8 cellular contexts compared by ENCODE assay signal in genomic region chr2:88170472-88170892, GRCh38. TPM values are rescaled to one million over a fixed set of nuclear protein-coding genes. Genes with fewer than 3 reads are reported as not detected.
A peak's percentile ranks its signal among the peaks of the same experiment; 100 is the strongest.
DNase-seq lines count a peak whose midpoint lies in the region; ATAC-seq, FAIRE-seq and TF ChIP-seq lines count a peak whose summit lies in the region.

No MANE protein-coding gene starts in this region.

- peak overlapping the region; percentile 66 to 80 (median 72) for H3K4me3 ChIP-seq in liver (ENCODE audit: low read depth in 1 of 3, low read length in 3 of 3)
- no peak overlapping the region for H3K4me3 ChIP-seq in HepG2 (replicated peaks in 1 of 3; ENCODE audit: insufficient read depth in 1 of 3, low read depth in 2 of 3, low read length in 3 of 3)
- H3K4me3 ChIP-seq in subcutaneous abdominal adipose tissue (ENCODE audit: low read depth in 1 of 5, low read length in 5 of 5), result peak overlapping the region; percentile 68 to 80 (median 71)

- TF ChIP-seq POLR2A in HepG2 (IDR thresholded peaks at IDR 0.05; ENCODE audit: insufficient read depth in 1 of 2, low read depth in 2 of 2, low read length in 2 of 2), result no peak

- H2AFZ ChIP-seq in HepG2 (ENCODE audit: low read length), result no peak overlapping the region

- no peak for FAIRE-seq in HepG2 (lab: Jason Lieb, UNC)

- H3K4me1 Mint-ChIP-seq in brain, result no peaks in the 10 kb centered on the region

- peaks cover 39% of the 10 kb centered on the region for H3K27me3 Mint-ChIP-seq in brain

- H3K9me3 ChIP-seq in liver (ENCODE audit: control insufficient read depth in 4 of 4, low read length in 3 of 4) (no peaks in the 10 kb centered on the region), HepG2 (ENCODE audit: low read length) (no peaks in the 10 kb centered on the region), subcutaneous abdominal adipose tissue (ENCODE audit: control insufficient read depth in 5 of 5, low read length in 5 of 5) (peaks cover 0 to 3% (median 0%) of the 10 kb centered on the region in 5 donors)

- H3K36me3 Mint-ChIP-seq in brain, result peaks cover 16% of the 10 kb centered on the region

- H3K4me3 Mint-ChIP-seq in brain, result peak overlapping the region in 4 of 5 experiments; percentile 50 to 86 (median 74)

- H3K9ac ChIP-seq in liver (ENCODE audit: low read depth in 1 of 2, low read length in 2 of 2) (peak overlapping the region; percentile 10 to 71), HepG2 (ENCODE audit: insufficient read depth, low read depth, low read length) (no peak overlapping the region), subcutaneous abdominal adipose tissue (ENCODE audit: low read length in 5 of 5) (peak overlapping the region; percentile 48 to 86 (median 76))

- CTCF ChIA-PET in HepG2 (lab: Yijun Ruan, JAX; ENCODE audit: low intra/inter-chr PET ratio, low total read pairs), result no interaction called here

- POLR2A ChIA-PET in HepG2 (lab: Yijun Ruan, JAX), result no interaction called here

- TF ChIP-seq RAD21 in liver (IDR thresholded peaks at IDR 0.05), result no peak
- no peak for TF ChIP-seq RAD21 in HepG2 (CRISPR knock-in tag; IDR thresholded peaks at IDR 0.05)

- H3K27ac ChIP-seq in liver (ENCODE audit: low read depth in 1 of 2, low read length in 2 of 2) (peak overlapping the region; percentile 56 to 62), HepG2 (ENCODE audit: extremely low read length, insufficient read depth, low read length) (no peak overlapping the region), subcutaneous abdominal adipose tissue (ENCODE audit: low read depth, low read length) (peak overlapping the region; percentile 30)

- in situ Hi-C loops in HepG2 (cut with HindIII; ENCODE audit: extremely low pct_ligation_motif_present, low pct_unique_long_range_greater_than_20kb) (no loop called here), GM13977 (cut with MboI; ENCODE audit: low pct_unique_long_range_greater_than_20kb, low sequenced_read_pairs, unreplicated experiment) (no loop called here)

- no peak overlapping the region for H3K4me2 ChIP-seq in HepG2 (ENCODE audit: low read depth, low read length)

- peak overlapping the region in 2 of 5 experiments; percentile 30 to 87 for H3K27ac Mint-ChIP-seq in brain

- intact Hi-C loops in HepG2 (cut with micrococcal nuclease; ENCODE audit: unreplicated experiment) (no loop called here), left colon (cut with DNase I, micrococcal nuclease) (no loop called here)

- no peaks in the 10 kb centered on the region for H3K79me2 ChIP-seq in HepG2 (ENCODE audit: insufficient read depth, low read length)

- H3K4me1 ChIP-seq in liver (ENCODE audit: control insufficient read depth in 4 of 4, insufficient read depth in 4 of 4, low read length in 3 of 4) (peaks cover 0 to 12% (median 6%) of the 10 kb centered on the region in 4 donors), HepG2 (ENCODE audit: insufficient read depth, low read length) (no peaks in the 10 kb centered on the region), subcutaneous abdominal adipose tissue (ENCODE audit: control insufficient read depth in 5 of 5, insufficient read depth in 5 of 5, low read length in 5 of 5) (peaks cover 0 to 22% (median 18%) of the 10 kb centered on the region in 5 donors)

- no peaks in the 10 kb centered on the region for H3K36me3 ChIP-seq in liver (ENCODE audit: control insufficient read depth in 4 of 4, insufficient read depth in 3 of 4, low read depth in 1 of 4, low read length in 3 of 4)
- H3K36me3 ChIP-seq in HepG2 (replicated peaks in 1 of 2; ENCODE audit: control insufficient read depth in 1 of 2, insufficient read depth in 2 of 2, low read length in 2 of 2), result no peaks in the 10 kb centered on the region
- H3K36me3 ChIP-seq in subcutaneous abdominal adipose tissue (ENCODE audit: control insufficient read depth in 5 of 5, insufficient read depth in 5 of 5, low read length in 5 of 5), result peaks cover 0 to 4% (median 2%) of the 10 kb centered on the region in 5 donors

- ATAC-seq in HepG2 (no peak), left colon (peak; percentile 58)

- TF ChIP-seq CTCF in liver (IDR thresholded peaks at IDR 0.05; ENCODE audit: low read depth, low read length, missing input control) (no peak), HepG2 (CRISPR knock-in tag; IDR thresholded peaks at IDR 0.05) (no peak), brain (conservative IDR thresholded peaks at IDR 0.05) (no peak), GM13977 (IDR thresholded peaks at IDR 0.05; ENCODE audit: extremely low read depth, insufficient read depth, missing control alignments) (no peak)

- peaks cover 13 to 30% (median 15%) of the 10 kb centered on the region in 5 experiments for H3K9me3 Mint-ChIP-seq in brain

- no peaks in the 10 kb centered on the region for H3K27me3 ChIP-seq in liver (ENCODE audit: control insufficient read depth in 4 of 4, insufficient read depth in 4 of 4, low read length in 3 of 4)
- H3K27me3 ChIP-seq in HepG2 (ENCODE audit: control insufficient read depth in 1 of 2, insufficient read depth in 2 of 2, low read length in 2 of 2), result peaks cover 0 to 39% of the 10 kb centered on the region in 2 experiments; a peak in 3 of 5 replicates
- no peaks in the 10 kb centered on the region for H3K27me3 ChIP-seq in subcutaneous abdominal adipose tissue (ENCODE audit: control insufficient read depth in 5 of 5, insufficient read depth in 4 of 5, low read length in 5 of 5)

- DNase-seq in HepG2 (ENCODE audit: low spot score) (no peak), left colon (peak in 1 of 2 donors; percentile 48), GM13977 (ENCODE audit: low spot score) (no peak), HUDEP-2 (lab: John Stamatoyannopoulos, UW; ENCODE audit: unreplicated experiment in 76 of 76) (no peak), KG1 (lab: John Stamatoyannopoulos, UW) (no peak)

- TF ChIP-seq EP300 in HepG2 (IDR thresholded peaks at IDR 0.05; ENCODE audit: low read depth in 2 of 2, low read length in 2 of 2) (no peak), HepG2 (CRISPR knock-in tag; IDR thresholded peaks at IDR 0.05; ENCODE audit: borderline replicate concordance) (no peak)

- whole genome bisulfite sequencing in liver, result 9% methylated on average over 37 of the region's 37 CpGs
- 72% methylated on average over 37 of the region's 37 CpGs for WGBS in HepG2 (ENCODE audit: low lambda C conversion rate)

- H4K20me1 ChIP-seq in HepG2 (ENCODE audit: insufficient read depth, low read length), result no peaks in the 10 kb centered on the region

- BruUV-seq in HepG2 (replicated peaks; lab: Mats Ljungman, UMichigan), result no TSS peak

RNA-seq across cellular contexts. Expression of gene THNSL2, which starts 0.3 kb away (rescaled TPM):
- total RNA-seq in liver (10 to 100 TPM in 1 of 2 donors, 1 to 10 TPM in 1; 6.9 to 50.9 TPM), HepG2 (2016; rRNA removed; fragmentation: Illumina TruSeq; extraction: Trizol) (not detected in 2 replicates), left colon (10 to 100 TPM; 10.5 to 18.8 TPM)
- polyA plus RNA-seq in liver (10 to 100 TPM; 15.6 to 18.7 TPM), HepG2 (2011; rRNA removed) (not detected in 2 replicates), brain (ENCODE audit: insufficient read depth, low read depth, low replicate concordance) (22.6 TPM)
- not detected in 2 replicates for total RNA-seq in HepG2 (2016; cell fraction: cytosol; rRNA removed; fragmentation: Illumina TruSeq; extraction: Trizol; ENCODE audit: low read depth)
- total RNA-seq in HepG2 (2016; cell fraction: insoluble cytoplasmic fraction; rRNA removed; fragmentation: Illumina TruSeq; extraction: Trizol), result not detected in 2 replicates
- not detected in 2 replicates for total RNA-seq in HepG2 (2016; cell fraction: membrane; rRNA removed; fragmentation: Illumina TruSeq; extraction: Trizol)
- not detected in 2 replicates for total RNA-seq in HepG2 (2016; cell fraction: nucleus; rRNA removed; fragmentation: Illumina TruSeq; extraction: Trizol)
- polyA plus RNA-seq in HepG2 (2011; cell fraction: cytosol; rRNA removed), result not detected in 2 replicates
- not detected in 2 replicates for polyA plus RNA-seq in HepG2 (2011; cell fraction: nucleus; rRNA removed)
- not detected in 2 replicates for polyA plus RNA-seq in HepG2 (2012)
- polyA plus RNA-seq in HepG2 (2016; cell fraction: cytosol; fragmentation: Illumina TruSeq; extraction: Trizol; ENCODE audit: low read depth), result not detected in 2 replicates
- polyA plus RNA-seq in HepG2 (2016; cell fraction: insoluble cytoplasmic fraction; fragmentation: Illumina TruSeq; extraction: Trizol; ENCODE audit: low read depth), result not detected in 2 replicates
- not detected in 2 replicates for polyA plus RNA-seq in HepG2 (2016; cell fraction: membrane; fragmentation: Illumina TruSeq; extraction: Trizol; ENCODE audit: low read depth)
- polyA plus RNA-seq in HepG2 (2016; cell fraction: nucleus; fragmentation: Illumina TruSeq; extraction: Trizol; ENCODE audit: insufficient read depth, low read depth), result not detected in 2 replicates
- polyA minus RNA-seq in HepG2 (2011; rRNA and poly(A)+ RNA removed; ENCODE audit: low replicate concordance), result not detected in 2 replicates
- not detected in 2 replicates for polyA minus RNA-seq in HepG2 (2011; cell fraction: cytosol; rRNA and poly(A)+ RNA removed)
- polyA minus RNA-seq in HepG2 (2011; cell fraction: nucleus; rRNA and poly(A)+ RNA removed), result not detected in 2 replicates

RNA-seq across cellular contexts. Expression of gene FABP1, which starts 42.6 kb away (rescaled TPM):
- total RNA-seq in liver (1,000 to 10,000 TPM in 1 of 2 donors, 100 to 1,000 TPM in 1; 975 to 1,486 TPM), HepG2 (2016; rRNA removed; fragmentation: Illumina TruSeq; extraction: Trizol) (644 and 930 TPM in 2 replicates), left colon (1,000 to 10,000 TPM; 2,293 to 3,160 TPM)
- polyA plus RNA-seq in liver (1,000 to 10,000 TPM; 3,125 to 7,337 TPM), HepG2 (2011; rRNA removed) (1,478 and 1,608 TPM in 2 replicates), brain (ENCODE audit: insufficient read depth, low read depth, low replicate concordance) (1.0 TPM)
- 281 and 361 TPM in 2 replicates for total RNA-seq in HepG2 (2016; cell fraction: cytosol; rRNA removed; fragmentation: Illumina TruSeq; extraction: Trizol; ENCODE audit: low read depth)
- 658 and 997 TPM in 2 replicates for total RNA-seq in HepG2 (2016; cell fraction: insoluble cytoplasmic fraction; rRNA removed; fragmentation: Illumina TruSeq; extraction: Trizol)
- 241 and 301 TPM in 2 replicates for total RNA-seq in HepG2 (2016; cell fraction: membrane; rRNA removed; fragmentation: Illumina TruSeq; extraction: Trizol)
- 195 and 218 TPM in 2 replicates for total RNA-seq in HepG2 (2016; cell fraction: nucleus; rRNA removed; fragmentation: Illumina TruSeq; extraction: Trizol)
- polyA plus RNA-seq in HepG2 (2011; cell fraction: cytosol; rRNA removed), result 1,357 and 2,069 TPM in 2 replicates
- polyA plus RNA-seq in HepG2 (2011; cell fraction: nucleus; rRNA removed), result 273 and 414 TPM in 2 replicates
- 2,038 and 4,995 TPM in 2 replicates for polyA plus RNA-seq in HepG2 (2012)
- polyA plus RNA-seq in HepG2 (2016; cell fraction: cytosol; fragmentation: Illumina TruSeq; extraction: Trizol; ENCODE audit: low read depth), result 515 and 788 TPM in 2 replicates
- polyA plus RNA-seq in HepG2 (2016; cell fraction: insoluble cytoplasmic fraction; fragmentation: Illumina TruSeq; extraction: Trizol; ENCODE audit: low read depth), result 1,913 and 2,232 TPM in 2 replicates
- polyA plus RNA-seq in HepG2 (2016; cell fraction: membrane; fragmentation: Illumina TruSeq; extraction: Trizol; ENCODE audit: low read depth), result 370 and 531 TPM in 2 replicates
- 669 and 685 TPM in 2 replicates for polyA plus RNA-seq in HepG2 (2016; cell fraction: nucleus; fragmentation: Illumina TruSeq; extraction: Trizol; ENCODE audit: insufficient read depth, low read depth)
- 148 TPM in 1 of 2 replicates, not detected in the other for polyA minus RNA-seq in HepG2 (2011; rRNA and poly(A)+ RNA removed; ENCODE audit: low replicate concordance)
- polyA minus RNA-seq in HepG2 (2011; cell fraction: cytosol; rRNA and poly(A)+ RNA removed), result 423 and 495 TPM in 2 replicates
- 182 and 351 TPM in 2 replicates for polyA minus RNA-seq in HepG2 (2011; cell fraction: nucleus; rRNA and poly(A)+ RNA removed)

Comparison
In these comparisons a context has a peak if more than half of its experiments do, and no peak if none do; other contexts are left out.
1. H3K4me3 ChIP-seq: peak in liver (3 of 3) and subcutaneous abdominal adipose tissue (5 of 5); none in HepG2 (0 of 3).
2. RNA of gene THNSL2, which starts 0.3 kb away (total RNA-seq): 6.9 to 50.9 TPM in liver and 10.5 to 18.8 TPM in left colon; not detected in HepG2; every median in the first group is over 4 times any median in the second.